ENCODE assay signal across 8 cellular contexts in the genomic region with DNA sequence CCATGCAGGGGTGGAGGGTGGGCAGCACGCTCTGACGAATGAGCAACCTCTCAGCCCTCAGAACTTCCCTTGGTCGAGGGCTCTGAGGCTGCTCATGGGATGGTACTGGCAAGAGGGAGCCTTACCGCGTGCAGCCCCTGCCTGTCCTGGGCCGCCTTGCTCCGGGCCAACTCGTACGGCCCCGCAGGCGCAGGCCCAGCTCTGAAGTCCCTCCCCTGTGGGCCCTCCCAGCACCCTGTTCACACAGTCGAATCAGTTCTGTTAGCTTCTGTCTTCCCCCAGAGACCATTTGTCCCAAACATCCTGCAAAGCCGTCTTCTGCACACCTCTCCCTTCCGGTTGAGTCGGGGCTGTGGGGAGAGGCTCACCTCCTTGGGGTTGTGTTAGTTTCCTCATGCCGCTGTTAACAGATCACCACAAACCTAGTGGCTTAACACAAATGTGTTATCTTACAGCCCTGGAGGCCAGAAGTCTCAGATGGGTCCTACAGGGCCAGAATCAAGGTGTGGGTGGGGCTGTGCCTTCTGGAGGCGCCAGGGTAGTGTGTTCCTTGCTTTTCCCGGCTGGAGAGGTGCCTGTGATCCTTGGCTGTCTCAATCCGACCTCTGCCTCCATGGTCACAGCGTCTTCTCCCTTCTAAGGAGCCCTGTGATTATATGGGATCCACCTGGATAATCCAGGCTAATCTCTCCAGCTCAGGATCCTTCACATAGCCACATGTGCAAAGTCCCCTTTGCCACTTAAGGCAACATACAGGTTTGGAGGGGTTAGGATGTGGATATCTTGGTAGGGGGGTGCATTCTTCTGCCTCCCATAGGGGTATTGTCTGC. TPM values are rescaled to one million over a fixed set of nuclear protein-coding genes. Genes with fewer than 3 reads are reported as not detected.
DNase-seq lines count a peak whose midpoint lies in the region; ATAC-seq and TF ChIP-seq lines count a peak whose summit lies in the region.

No MANE protein-coding gene starts in this region.

- peak overlapping the region; percentile 60 to 95 (median 64) for H3K4me3 ChIP-seq in breast epithelium
- H3K4me3 ChIP-seq in lower lobe of right lung, result peak overlapping the region; percentile 80

- peaks cover 10% of the 10 kb centered on the region for H3K36me3 Mint-ChIP-seq in T-helper 1 cell treated with Interleukin-12 subunit alpha and Interleukin-12 subunit beta and Interleukin-4 antibody, amounts not matched to agents 30 μg/mL and 1 μg/mL, for 36 hours (ENCODE audit: low read depth)
- H3K36me3 Mint-ChIP-seq in stimulated activated naive B cell treated with anti-CD40 and anti-IgM and Interleukin-4, amounts not matched to agents 10 μg/mL and 1 μg/mL and 100 μg/mL, for 72 hours, result peaks cover 43 to 53% of the 10 kb centered on the region in 2 donors

- intact Hi-C loops in breast epithelium (cut with DNase I; ENCODE audit: low total_unique reads) (loop anchor here (5.0 kb wide), 1 partner anchor 1718 kb away; no protein-coding TSS in a partner anchor), lower lobe of right lung (cut with DNase I) (no loop called here)

- H3K27ac ChIP-seq in breast epithelium (peak overlapping the region; percentile 56 to 82), lower lobe of right lung (peak overlapping the region; percentile 84)

- H3K27me3 Mint-ChIP-seq in T-helper 1 cell treated with Interleukin-12 subunit alpha and Interleukin-12 subunit beta and Interleukin-4 antibody, amounts not matched to agents 30 μg/mL and 1 μg/mL, for 36 hours (ENCODE audit: low read depth), result peaks cover 11% of the 10 kb centered on the region
- H3K27me3 Mint-ChIP-seq in stimulated activated naive B cell treated with anti-CD40 and anti-IgM and Interleukin-4, amounts not matched to agents 10 μg/mL and 1 μg/mL and 100 μg/mL, for 72 hours, result no peaks in the 10 kb centered on the region

- CTCF ChIA-PET in GM10248 (lab: Yijun Ruan, JAX), result interaction anchor here (1.1 to 1.3 kb wide), 3 partner anchors 8 to 221 kb away, joined by 3 to 4 read pairs (median 3); partner anchors contain the start of gene FAM216A

- POLR2A ChIA-PET in GM10248 (lab: Yijun Ruan, JAX), result interaction anchor here (1.2 kb wide), 1 partner anchor 21 kb away, joined by 3 read pairs; no protein-coding TSS in a partner anchor

- H3K4me3 Mint-ChIP-seq in T-helper 1 cell treated with Interleukin-12 subunit alpha and Interleukin-12 subunit beta and Interleukin-4 antibody, amounts not matched to agents 30 μg/mL and 1 μg/mL, for 36 hours, result peak overlapping the region; percentile 95
- peak overlapping the region; percentile 95 to 100 for H3K4me3 Mint-ChIP-seq in stimulated activated naive B cell treated with anti-CD40 and anti-IgM and Interleukin-4, amounts not matched to agents 10 μg/mL and 1 μg/mL and 100 μg/mL, for 72 hours

- no peak for TF ChIP-seq POLR2A in breast epithelium (IDR thresholded peaks at IDR 0.05)

- no peak for TF ChIP-seq CTCF in GM10248 (IDR thresholded peaks at IDR 0.05; ENCODE audit: control extremely low read depth, extremely low read depth, low read depth, missing control alignments)
- TF ChIP-seq CTCF in breast epithelium (IDR thresholded peaks at IDR 0.05), result no peak
- TF ChIP-seq CTCF in lower lobe of right lung (IDR thresholded peaks at IDR 0.05), result no peak

- DNase-seq in GM10248 (ENCODE audit: extremely low spot score) (peak; percentile 80), breast epithelium (ENCODE audit: low spot score in 2 of 2) (no peak), lower lobe of right lung (peak; percentile 66), NCI-H2227 (lab: John Stamatoyannopoulos, UW; ENCODE audit: unreplicated experiment) (no peak)
- peak; percentile 74 for DNase-seq in stimulated activated naive B cell treated with anti-CD40 and anti-IgM and Interleukin-4, amounts not matched to agents 10 μg/mL and 1 μg/mL and 100 μg/mL, for 72 hours

- H3K36me3 ChIP-seq in breast epithelium (no peaks in the 10 kb centered on the region), lower lobe of right lung (no peaks in the 10 kb centered on the region)

- H3K9me3 ChIP-seq in breast epithelium (no peaks in the 10 kb centered on the region), lower lobe of right lung (no peaks in the 10 kb centered on the region)

- H3K4me1 Mint-ChIP-seq in T-helper 1 cell treated with Interleukin-12 subunit alpha and Interleukin-12 subunit beta and Interleukin-4 antibody, amounts not matched to agents 30 μg/mL and 1 μg/mL, for 36 hours (ENCODE audit: low read depth), result peaks cover 27% of the 10 kb centered on the region
- peaks cover 53 to 75% of the 10 kb centered on the region in 2 donors for H3K4me1 Mint-ChIP-seq in stimulated activated naive B cell treated with anti-CD40 and anti-IgM and Interleukin-4, amounts not matched to agents 10 μg/mL and 1 μg/mL and 100 μg/mL, for 72 hours

- no peaks in the 10 kb centered on the region for H3K27me3 ChIP-seq in breast epithelium
- H3K27me3 ChIP-seq in lower lobe of right lung (ENCODE audit: low read depth), result no peaks in the 10 kb centered on the region

- H3K27ac Mint-ChIP-seq in T-helper 1 cell treated with Interleukin-12 subunit alpha and Interleukin-12 subunit beta and Interleukin-4 antibody, amounts not matched to agents 30 μg/mL and 1 μg/mL, for 36 hours, result peak overlapping the region; percentile 93
- H3K27ac Mint-ChIP-seq in stimulated activated naive B cell treated with anti-CD40 and anti-IgM and Interleukin-4, amounts not matched to agents 10 μg/mL and 1 μg/mL and 100 μg/mL, for 72 hours, result peak overlapping the region; percentile 99

- peaks cover 4 to 5% of the 10 kb centered on the region in 2 donors for H3K4me1 ChIP-seq in breast epithelium
- H3K4me1 ChIP-seq in lower lobe of right lung, result peaks cover 26% of the 10 kb centered on the region

- H3K9me3 Mint-ChIP-seq in T-helper 1 cell treated with Interleukin-12 subunit alpha and Interleukin-12 subunit beta and Interleukin-4 antibody, amounts not matched to agents 30 μg/mL and 1 μg/mL, for 36 hours, result no peaks in the 10 kb centered on the region
- H3K9me3 Mint-ChIP-seq in stimulated activated naive B cell treated with anti-CD40 and anti-IgM and Interleukin-4, amounts not matched to agents 10 μg/mL and 1 μg/mL and 100 μg/mL, for 72 hours, result no peaks in the 10 kb centered on the region

- peak; percentile 54 for ATAC-seq in HG02678 (IDR thresholded peaks at IDR 0.05; ENCODE audit: unreplicated experiment)
- peak; percentile 68 to 72 for ATAC-seq in lower lobe of right lung
- ATAC-seq in stimulated activated naive B cell treated with anti-CD40 and anti-IgM and Interleukin-4, amounts not matched to agents 10 μg/mL and 1 μg/mL and 100 μg/mL, for 72 hours (replicated peaks), result peak; percentile 78 to 80
- no peak for ATAC-seq in HG03342 (IDR thresholded peaks at IDR 0.05; ENCODE audit: unreplicated experiment)

RNA-seq across cellular contexts. Expression of gene HVCN1, which starts 0.9 kb away (rescaled TPM):
- 10 to 100 TPM in 1 of 3 donors, 1 to 10 TPM in 2; 2.6 to 16.6 (median 7.6) TPM for total RNA-seq in breast epithelium
- total RNA-seq in lower lobe of right lung, result 29.2 TPM

RNA-seq across cellular contexts. Expression of gene PPP1CC, which starts 52.9 kb away (rescaled TPM):
- total RNA-seq in breast epithelium (100 to 1,000 TPM in 2 of 3 donors, 10 to 100 TPM in 1; 97.7 to 135 (median 106) TPM), lower lobe of right lung (97.8 TPM)

Comparison
In these comparisons a context has a peak if more than half of its experiments do, and no peak if none do; other contexts are left out.
1. DNase-seq: peak in GM10248 (single experiment), lower lobe of right lung (single experiment) and stimulated activated naive B cell treated with anti-CD40 and anti-IgM and Interleukin-4, amounts not matched to agents 10 μg/mL and 1 μg/mL and 100 μg/mL, for 72 hours (single experiment); none in breast epithelium (0 of 2) and NCI-H2227 (single experiment).